Comparison of ENCODE assay signal across 1 cellular context in genomic region chr2:203661509-203661908, GRCh38.
TF ChIP-seq lines count a peak whose summit lies in the region.

No MANE protein-coding gene starts in this region.

TF ChIP-seq in HepG2, 621 proteins besides CTCF, POLR2A, EP300 and RAD21:
- no peak for TF ChIP-seq FUBP1 (CRISPR knock-in tag; IDR thresholded peaks at IDR 0.05; ENCODE audit: borderline replicate concordance)
- no peak for TF ChIP-seq MLLT10 (CRISPR knock-in tag; IDR thresholded peaks at IDR 0.05)
- TF ChIP-seq ARID5B (CRISPR knock-in tag; IDR thresholded peaks at IDR 0.05) = 0 out of 2 replicates have a peak, but pooled peaks have one; percentile 26
- no peak for TF ChIP-seq ZNF160 (CRISPR knock-in tag; IDR thresholded peaks at IDR 0.05)
- no peak for TF ChIP-seq NFE2 (CRISPR knock-in tag; IDR thresholded peaks at IDR 0.05)
- peak; percentile 56; the same call in 1 of the 2 replicates for TF ChIP-seq HNF4A (CRISPR knock-in tag; IDR thresholded peaks at IDR 0.05)
- no peak for TF ChIP-seq REST (IDR thresholded peaks at IDR 0.05; ENCODE audit: borderline replicate concordance in 1 of 2, low read depth in 1 of 2, low read length in 2 of 2)
- no peak for TF ChIP-seq ZNF503 (CRISPR knock-in tag; IDR thresholded peaks at IDR 0.05)
- TF ChIP-seq TCF7 (IDR thresholded peaks at IDR 0.05; ENCODE audit: low read depth) = 0 out of 2 replicates have a peak, but pooled peaks have one; percentile 47
- TF ChIP-seq SSRP1 (CRISPR knock-in tag; IDR thresholded peaks at IDR 0.05) = no peak
- peak; percentile 73 for TF ChIP-seq ZNF121 (CRISPR knock-in tag; IDR thresholded peaks at IDR 0.05)
- no peak for TF ChIP-seq POLR2AphosphoS5 (IDR thresholded peaks at IDR 0.05; ENCODE audit: low read depth, low read length)
- TF ChIP-seq RNF219 (CRISPR knock-in tag; IDR thresholded peaks at IDR 0.05) = no peak
- TF ChIP-seq WIZ (CRISPR knock-in tag; IDR thresholded peaks at IDR 0.05) = no peak
- no peak for TF ChIP-seq ZNF792 (CRISPR knock-in tag; IDR thresholded peaks at IDR 0.05)
- TF ChIP-seq ZNF362 (CRISPR knock-in tag; IDR thresholded peaks at IDR 0.05; ENCODE audit: borderline replicate concordance) = peak; percentile 26; the same call in 1 of the 2 replicates
- no peak for TF ChIP-seq ZNF879 (CRISPR knock-in tag; IDR thresholded peaks at IDR 0.05)
- TF ChIP-seq PATZ1 (CRISPR knock-in tag; IDR thresholded peaks at IDR 0.05) = peak; percentile 74
